Comparison of ENCODE assay signal across 8 cellular contexts in genomic region chr15:64842099-64842940, GRCh38. TPM values are rescaled to one million over a fixed set of nuclear protein-coding genes. Genes with fewer than 3 reads are reported as not detected.
DNase-seq lines count a peak whose midpoint lies in the region; FAIRE-seq and TF ChIP-seq lines count a peak whose summit lies in the region.

No MANE protein-coding gene starts in this region.

- H3K27ac ChIP-seq in A673 (ENCODE audit: low read depth, low read length, poor library complexity, severe bottlenecking) (peak overlapping the region; percentile 75), H9 (ENCODE audit: insufficient read length, low read depth, low read length) (no peak overlapping the region)

- H4K5ac ChIP-seq in H9 (ENCODE audit: insufficient read length, low read depth, low read length): no peak overlapping the region

- no peak overlapping the region for H2AFZ ChIP-seq in H9 (ENCODE audit: low read length)

- peaks cover 51 to 62% of the 10 kb centered on the region in 2 experiments for H3K4me1 Mint-ChIP-seq in H9
- peaks cover 53% of the 10 kb centered on the region for H3K4me1 Mint-ChIP-seq in osteocyte (ENCODE audit: unreplicated experiment)

- peak overlapping the region; percentile 90 to 99 for H3K4me3 Mint-ChIP-seq in H9
- peak overlapping the region; percentile 90 for H3K4me3 Mint-ChIP-seq in osteocyte (ENCODE audit: unreplicated experiment)

- peaks cover 10% of the 10 kb centered on the region for H3K79me1 ChIP-seq in H9 (ENCODE audit: insufficient read depth, low read depth, low read length, poor library complexity, severe bottlenecking)

- H3K36me3 Mint-ChIP-seq in H9 (ENCODE audit: insufficient read depth in 1 of 3, low read depth in 3 of 3): peaks cover 3 to 7% (median 5%) of the 10 kb centered on the region in 3 experiments; a peak in 6 of 7 replicates
- no peaks in the 10 kb centered on the region for H3K36me3 Mint-ChIP-seq in osteocyte (ENCODE audit: unreplicated experiment)

- H3K9me3 ChIP-seq in A673 (ENCODE audit: low read depth, low read length, poor library complexity, severe bottlenecking) (no peaks in the 10 kb centered on the region), H9 (ENCODE audit: control insufficient read depth, low read depth, low read length) (no peaks in the 10 kb centered on the region)

- peak overlapping the region; percentile 90 for H3K9ac ChIP-seq in H9 (ENCODE audit: extremely low read depth, insufficient read length, low read length)

- H2BK5ac ChIP-seq in H9 (ENCODE audit: insufficient read length, low read length): no peak overlapping the region

- H3K4me3 ChIP-seq in A673 (ENCODE audit: low read depth, low read length, poor library complexity, severe bottlenecking): peak overlapping the region; percentile 90
- peak overlapping the region; percentile 98 for H3K4me3 ChIP-seq in WI38 (ENCODE audit: low read depth, low read length)

- no peak overlapping the region for H3K4ac ChIP-seq in H9 (ENCODE audit: low read depth, low read length)

- peak overlapping the region; percentile 64 to 96 (median 93); a peak in 6 of 7 replicates for H3K27ac Mint-ChIP-seq in H9
- peak overlapping the region; percentile 92 for H3K27ac Mint-ChIP-seq in osteocyte (ENCODE audit: unreplicated experiment)

- no peak overlapping the region for H2AK5ac ChIP-seq in H9 (ENCODE audit: insufficient read length, low read length)

- no peak overlapping the region for H3K23ac ChIP-seq in H9 (ENCODE audit: insufficient read length, low read depth, low read length)

- H2BK15ac ChIP-seq in H9 (ENCODE audit: low read depth, low read length): no peak overlapping the region

- no peaks in the 10 kb centered on the region for H3K27me3 ChIP-seq in A673 (replicated peaks; ENCODE audit: insufficient read depth, low read depth, low read length, poor library complexity)
- 0 out of 2 replicates have a peak, but pooled peaks cover 2% of the 10 kb centered on the region for H3K27me3 ChIP-seq in H9 (ENCODE audit: insufficient read depth, low read length)

- H3K79me2 ChIP-seq in H9 (ENCODE audit: insufficient read depth, low read length): peaks cover 26% of the 10 kb centered on the region; the same call in 1 of the 2 replicates

- H4K8ac ChIP-seq in H9 (replicated peaks; ENCODE audit: insufficient read length, low read depth, low read length): no peak overlapping the region

- H2BK20ac ChIP-seq in H9 (ENCODE audit: low read depth, low read length, poor library complexity, severe bottlenecking): no peak overlapping the region

- H3K36me3 ChIP-seq in A673 (ENCODE audit: insufficient read depth, low read length, poor library complexity, severe bottlenecking): no peaks in the 10 kb centered on the region

- whole genome bisulfite sequencing in H9 (ENCODE audit: extremely low coverage, insufficient read length, low lambda C conversion rate): no CpG with 5 or more reads among the region's 26 CpGs

- peaks cover 2% of the 10 kb centered on the region for H4K20me1 ChIP-seq in H9 (ENCODE audit: control insufficient read depth, insufficient read depth, insufficient read length)

- TF ChIP-seq CTCF in A673 (conservative IDR thresholded peaks at IDR 0.05; ENCODE audit: low read depth, low read length) (no peak), H9 (conservative IDR thresholded peaks at IDR 0.05) (no peak), WI38 (IDR thresholded peaks at IDR 0.05; ENCODE audit: low read depth, low read length) (no peak), osteocyte (IDR thresholded peaks at IDR 0.05) (no peak), D721Med (IDR thresholded peaks at IDR 0.05; ENCODE audit: insufficient read depth, missing control alignments) (no peak)

- H3K23me2 ChIP-seq in H9 (ENCODE audit: insufficient read length, low read depth, low read length, poor library complexity, severe bottlenecking): peaks cover 16% of the 10 kb centered on the region

- peak overlapping the region; percentile 66; the same call in 1 of the 2 replicates for H3K14ac ChIP-seq in H9 (ENCODE audit: insufficient read depth, low read length)

- no peak overlapping the region for H4K91ac ChIP-seq in H9 (ENCODE audit: insufficient read length, low read depth, low read length)

- DNase-seq in A673 (ENCODE audit: low spot score): peak; percentile 40
- no peak for DNase-seq in H9
- DNase-seq in fibroblast of peridontal ligament (ENCODE audit: extremely low read depth): peak; percentile 41
- no peak for DNase-seq in osteocyte (ENCODE audit: extremely low spot score, unreplicated experiment)
- DNase-seq in D721Med (ENCODE audit: insufficient read length, low spot score): no peak
- DNase-seq in cerebellum (ENCODE audit: low spot score): no peak
- no peak for DNase-seq in NCI-H1105 treated with DMSO at 0.1 percent for 48 hours (lab: John Stamatoyannopoulos, UW)

- H3K18ac ChIP-seq in H9 (ENCODE audit: insufficient read length, low read depth, low read length): peak overlapping the region; percentile 32

- H3K4me1 ChIP-seq in A673 (ENCODE audit: insufficient read depth, low read length, poor library complexity, severe bottlenecking) (peaks cover 8% of the 10 kb centered on the region), H9 (ENCODE audit: insufficient read depth, low read length) (no peaks in the 10 kb centered on the region; the same call in 1 of the 2 replicates)

- POLR2A ChIA-PET in A673 (lab: Charles Lee; ENCODE audit: low non-redundant PET): no interaction called here

- CTCF ChIA-PET in A673 (lab: Charles Lee): no interaction called here

- TSS peak; percentile 81 for BruUV-seq in A673 (replicated peaks; lab: Mats Ljungman, UMichigan)

- intact Hi-C loops in A673 (cut with micrococcal nuclease; ENCODE audit: unreplicated experiment): no loop called here

- no peak for FAIRE-seq in D721Med (lab: Jason Lieb, UNC)

- H2BK12ac ChIP-seq in H9 (ENCODE audit: insufficient read length, low read depth, low read length): no peak overlapping the region

- no peak overlapping the region for H3T11ph ChIP-seq in H9 (ENCODE audit: low read length)

- no peaks in the 10 kb centered on the region for H3K9me3 Mint-ChIP-seq in H9
- H3K9me3 Mint-ChIP-seq in osteocyte (ENCODE audit: unreplicated experiment): no peaks in the 10 kb centered on the region

- H3K56ac ChIP-seq in H9 (ENCODE audit: insufficient read length, low read depth, low read length): no peak overlapping the region

- H3K27me3 Mint-ChIP-seq in H9 (ENCODE audit: low read depth) (no peaks in the 10 kb centered on the region; the same call in 1 of the 2 replicates), osteocyte (ENCODE audit: unreplicated experiment) (no peaks in the 10 kb centered on the region)

- no peak overlapping the region for H2BK120ac ChIP-seq in H9 (ENCODE audit: low read depth, low read length, poor library complexity, severe bottlenecking)

- peak overlapping the region; percentile 88 for H3K4me2 ChIP-seq in H9 (ENCODE audit: insufficient read depth, insufficient read length, low read length)

RNA-seq across cellular contexts. Expression of gene PLEKHO2, which starts 0.6 kb away (rescaled TPM):
- total RNA-seq in A673 (2021) (7.7 and 8.9 TPM in 2 replicates), H9 (2021) (16.6 and 18.1 TPM in 2 replicates), osteocyte (24.5 and 24.7 TPM in 2 replicates), cerebellum (9.1 TPM)

RNA-seq across cellular contexts. Expression of gene PIF1, which starts 16.9 kb away (rescaled TPM):
- total RNA-seq in A673 (2021): 60.4 and 65.7 TPM in 2 replicates
- 64.0 and 74.4 TPM in 2 replicates for total RNA-seq in H9 (2021)
- 4.2 and 4.8 TPM in 2 replicates for total RNA-seq in osteocyte
- total RNA-seq in cerebellum: 5.3 TPM

Comparison
In these comparisons a context has a peak if more than half of its experiments do, and no peak if none do; other contexts are left out.
1. DNase-seq: peak in A673 (single experiment) and fibroblast of peridontal ligament (single experiment); none in H9 (single experiment), osteocyte (single experiment), D721Med (single experiment), cerebellum (single experiment) and NCI-H1105 treated with DMSO at 0.1 percent for 48 hours (single experiment).